8 cellular contexts compared by ENCODE assay signal in genomic region chr13:28679628-28680027, GRCh38. TPM values are rescaled to one million over a fixed set of nuclear protein-coding genes. Genes with fewer than 3 reads are reported as not detected.
DNase-seq lines count a peak whose midpoint lies in the region; ATAC-seq and TF ChIP-seq lines count a peak whose summit lies in the region.
"Had no signal": no experiment of that assay in that cellular context is flagged by ENCODE, and none has a peak within 500 bp of the region (broad histone marks: within the 10 kb centered on the region; RNA-seq: fewer than 3 reads in every experiment).

No MANE protein-coding gene starts in this region.

- intact Hi-C loops in mammary epithelial cell (cut with micrococcal nuclease) = loop anchor here (1.0 kb wide), 1 partner anchor 117 kb away; no protein-coding TSS in a partner anchor

- 83% methylated on average over 1 of the region's 1 CpG for WGBS in mammary epithelial cell (ENCODE audit: low coverage, missing lambda C conversion rate)

- CTCF ChIA-PET in mammary epithelial cell (lab: Charles Lee; ENCODE audit: low non-redundant PET) = no interaction called here

- no peaks in the 10 kb centered on the region for H3K9me3 ChIP-seq in mammary epithelial cell (replicated peaks; ENCODE audit: insufficient read depth, low read length)
- no peaks in the 10 kb centered on the region for H3K9me3 ChIP-seq in neural cell (ENCODE audit: low read length)
- no peaks in the 10 kb centered on the region for H3K9me3 ChIP-seq in WERI-Rb-1 (ENCODE audit: severe bottlenecking)
- H3K9me3 ChIP-seq: vagina had no signal

- peak; percentile 35 for TF ChIP-seq RAD21 in neural cell (conservative IDR thresholded peaks at IDR 0.05)

- in situ Hi-C loops in G401 (cut with HindIII; ENCODE audit: low sequenced_read_pairs) (no loop called here), mammary epithelial cell (cut with MboI; ENCODE audit: low sequenced_read_pairs in 2 of 2) (loop anchor here (10.0 kb wide), 1 partner anchor 115 kb away; no protein-coding TSS in a partner anchor)

- H3K4me2 ChIP-seq in mammary epithelial cell (ENCODE audit: insufficient read depth, low read depth, low read length) (no peak overlapping the region), neural cell (ENCODE audit: low read length) (no peak overlapping the region)

- no peak for ATAC-seq in GM18858 (IDR thresholded peaks at IDR 0.05; ENCODE audit: unreplicated experiment)

- BruUV-seq in mammary epithelial cell (replicated peaks; lab: Mats Ljungman, UMichigan) = no TSS peak

- H3K9ac ChIP-seq in mammary epithelial cell (ENCODE audit: insufficient read depth, low read length) (no peak overlapping the region), neural cell (ENCODE audit: low read length) (no peak overlapping the region)

- H3K36me3 ChIP-seq in mammary epithelial cell (ENCODE audit: insufficient read depth, low read length) (peaks cover 22% of the 10 kb centered on the region), neural cell (ENCODE audit: insufficient read depth, low read length) (no peaks in the 10 kb centered on the region), WERI-Rb-1 (no peaks in the 10 kb centered on the region; the same call in 1 of the 2 replicates)

- no peaks in the 10 kb centered on the region for H3K4me1 ChIP-seq in mammary epithelial cell (ENCODE audit: insufficient read depth, low read length)
- H3K4me1 ChIP-seq: vagina had no signal

- TF ChIP-seq CTCF in mammary epithelial cell (conservative IDR thresholded peaks at IDR 0.05 in 1 of 2, IDR thresholded peaks at IDR 0.05 in 1 of 2; ENCODE audit: extremely low read depth in 1 of 2, insufficient read depth in 1 of 2, low read depth in 1 of 2, low read length in 2 of 2) (peak; percentile 38 to 42), neural cell (IDR thresholded peaks at IDR 0.05; ENCODE audit: poor library complexity, severe bottlenecking) (peak; percentile 49), coronary artery (IDR thresholded peaks at IDR 0.05) (no peak), WERI-Rb-1 (IDR thresholded peaks at IDR 0.05; ENCODE audit: low read depth, low read length) (no peak)

- no peak overlapping the region for H3K4me3 ChIP-seq in mammary epithelial cell (replicated peaks in 1 of 3; ENCODE audit: insufficient read depth in 1 of 3, low read depth in 2 of 3, low read length in 3 of 3)
- no peak overlapping the region for H3K4me3 ChIP-seq in neural cell (ENCODE audit: low read length)
- H3K4me3 ChIP-seq in coronary artery = no peak overlapping the region
- no peak overlapping the region for H3K4me3 ChIP-seq in WERI-Rb-1 (ENCODE audit: low read depth, low read length)
- H3K4me3 ChIP-seq: vagina had no signal

- no peaks in the 10 kb centered on the region for H4K20me1 ChIP-seq in mammary epithelial cell (ENCODE audit: insufficient read depth, low read length)
- H4K20me1 ChIP-seq in neural cell (ENCODE audit: insufficient read depth) = no peaks in the 10 kb centered on the region

- DNase-seq in G401 (ENCODE audit: low spot score) (peak; percentile 36), M059J (ENCODE audit: low read depth) (peak; percentile 26), mammary epithelial cell (no peak), coronary artery (ENCODE audit: low spot score) (no peak), WERI-Rb-1 (no peak)

- TF ChIP-seq EP300 in neural cell (conservative IDR thresholded peaks at IDR 0.05; ENCODE audit: poor library complexity, severe bottlenecking) = no peak

- H3K9me2 ChIP-seq in neural cell (ENCODE audit: insufficient read depth, low read length) = no peaks in the 10 kb centered on the region

- H3K27me3 ChIP-seq in mammary epithelial cell (ENCODE audit: insufficient read depth, low read length) (no peaks in the 10 kb centered on the region), neural cell (ENCODE audit: insufficient read depth, low read depth, low read length) (no peaks in the 10 kb centered on the region), WERI-Rb-1 (ENCODE audit: insufficient read depth, low read depth, severe bottlenecking) (no peaks in the 10 kb centered on the region)
- H3K27me3 ChIP-seq: vagina had no signal

- H3K27ac ChIP-seq in mammary epithelial cell (ENCODE audit: insufficient read depth, low read depth, low read length) (no peak overlapping the region), neural cell (ENCODE audit: low read length) (no peak overlapping the region), coronary artery (no peak overlapping the region), WERI-Rb-1 (no peak overlapping the region)
- H3K27ac ChIP-seq: vagina had no signal

- H3K79me2 ChIP-seq in mammary epithelial cell (ENCODE audit: insufficient read depth, low read length) = peaks cover 6% of the 10 kb centered on the region
- H3K79me2 ChIP-seq in neural cell (replicated peaks; ENCODE audit: insufficient read depth, low read length) = no peaks in the 10 kb centered on the region

- dilution Hi-C loops in mammary epithelial cell (cut with HindIII; ENCODE audit: low sequenced_read_pairs) = loop anchor here (25.0 kb wide), 1 partner anchor 108 kb away; no protein-coding TSS in a partner anchor

- H3F3A ChIP-seq in neural cell (ENCODE audit: insufficient read depth, low read length, poor library complexity, severe bottlenecking) = no peaks in the 10 kb centered on the region

- no peak overlapping the region for H2AFZ ChIP-seq in mammary epithelial cell (ENCODE audit: low read depth, low read length)
- H2AFZ ChIP-seq in neural cell (ENCODE audit: low read depth, low read length) = no peak overlapping the region

TF ChIP-seq in neural cell, 6 proteins besides CTCF, POLR2A, EP300 and RAD21:
- no peak for TF ChIP-seq EZH2 (IDR thresholded peaks at IDR 0.05; ENCODE audit: borderline replicate concordance, insufficient read depth, low read length, poor library complexity, severe bottlenecking)
- peak; percentile 41 for TF ChIP-seq SMC3 (conservative IDR thresholded peaks at IDR 0.05; ENCODE audit: poor library complexity)

RNA-seq across cellular contexts. Expression of gene POMP, which starts 20.7 kb away (rescaled TPM):
- total RNA-seq in G401 (2014; rRNA removed; shearing (Covaris generic)) = 75.0 and 89.5 TPM in 2 replicates
- total RNA-seq in M059J (2014; rRNA removed; shearing (Covaris generic)) = 187 and 238 TPM in 2 replicates
- total RNA-seq in mammary epithelial cell = 10 to 100 TPM; 59.8 to 89.3 TPM
- 63.2 TPM for polyA plus RNA-seq in mammary epithelial cell
- polyA minus RNA-seq in mammary epithelial cell = 32.2 TPM
- polyA plus RNA-seq in neural cell = 158 and 167 TPM in 2 replicates
- polyA minus RNA-seq in neural cell = 65.7 and 69.0 TPM in 2 replicates

RNA-seq across cellular contexts. Expression of gene SLC46A3, which starts 39.1 kb away (rescaled TPM):
- total RNA-seq in G401 (2014; rRNA removed; shearing (Covaris generic)) = 0.06 TPM in 1 of 2 replicates, not detected in the other
- total RNA-seq in M059J (2014; rRNA removed; shearing (Covaris generic)) = 7.0 and 9.0 TPM in 2 replicates
- 1 to 10 TPM; 1.9 to 5.5 TPM for total RNA-seq in mammary epithelial cell
- 3.5 TPM for polyA plus RNA-seq in mammary epithelial cell
- not detected for polyA minus RNA-seq in mammary epithelial cell
- 6.5 and 7.4 TPM in 2 replicates for polyA plus RNA-seq in neural cell
- polyA minus RNA-seq in neural cell = 6.1 and 7.9 TPM in 2 replicates

Comparison
In these comparisons a context has a peak if more than half of its experiments do, and no peak if none do; other contexts are left out.
1. DNase-seq: peak in G401 (single experiment) and M059J (single experiment); none in mammary epithelial cell (single experiment), coronary artery (single experiment) and WERI-Rb-1 (single experiment).
2. CTCF ChIP-seq: peak in mammary epithelial cell (2 of 2) and neural cell (single experiment); none in coronary artery (single experiment) and WERI-Rb-1 (single experiment).